14 cellular contexts compared by ENCODE assay signal in genomic region chr9:134422301-134422700, GRCh38.
DNase-seq lines count a peak whose midpoint lies in the region; ATAC-seq and TF ChIP-seq lines count a peak whose summit lies in the region.
"Had no signal": no experiment of that assay in that cellular context is flagged by ENCODE, and none has a peak within 500 bp of the region (broad histone marks: within the 10 kb centered on the region; RNA-seq: fewer than 3 reads in every experiment).

No MANE protein-coding gene starts in this region.

- H3K4me1 ChIP-seq in heart right ventricle (peaks cover 0 to 46% (median 29%) of the 10 kb centered on the region in 9 donors), uterus (peaks cover 0 to 13% of the 10 kb centered on the region in 2 donors), tibial artery (peaks cover 0 to 13% (median 4%) of the 10 kb centered on the region in 4 donors)
- H3K4me1 ChIP-seq: Caco-2 had no signal

- no peak overlapping the region for H3K4me3 ChIP-seq in heart right ventricle
- no peak overlapping the region for H3K4me3 ChIP-seq in uterus
- no peak overlapping the region for H3K4me3 ChIP-seq in tibial artery
- H3K4me3 ChIP-seq: K562 had no signal

- H3K36me3 ChIP-seq in heart right ventricle = peaks cover 0 to 85% (median 10%) of the 10 kb centered on the region in 9 donors
- H3K36me3 ChIP-seq in uterus = no peaks in the 10 kb centered on the region
- peaks cover 17 to 88% (median 85%) of the 10 kb centered on the region in 3 donors for H3K36me3 ChIP-seq in tibial artery

- intact Hi-C loops in Right ventricle myocardium inferior (cut with DNase I) (no loop called here), cardiac septum (cut with DNase I) (no loop called here), heart right ventricle (cut with DNase I) (no loop called here), uterus (cut with DNase I; ENCODE audit: low total_unique reads) (loop anchor here (10.0 kb wide), 1 partner anchor 88 kb away; no protein-coding TSS in a partner anchor), tibial artery (cut with DNase I; ENCODE audit: low total_unique reads) (no loop called here)

- TF ChIP-seq POLR2A in uterus (IDR thresholded peaks at IDR 0.05) = no peak

- no peak for DNase-seq in Right ventricle myocardium inferior (ENCODE audit: missing footprints)
- no peak for DNase-seq in cardiac septum (ENCODE audit: low spot score)
- peak; percentile 40 to 61 for DNase-seq in heart right ventricle
- peak; percentile 80 for DNase-seq in mucosa of gallbladder (ENCODE audit: low spot score)
- peak; percentile 78 to 79 for DNase-seq in uterus
- DNase-seq in activated naive CD4-positive, alpha-beta T cell (lab: John Stamatoyannopoulos, UW) = no peak
- no peak for DNase-seq in tibial artery
- DNase-seq: activated CD4-positive, alpha-beta T cell treated with anti-CD3 and anti-CD28 coated beads, Interleukin-2, amount 50 U/mL, for 4 hours; naive B cell; NCI-H1436; NCI-H510A treated with DMSO at 0.1 percent for 48 hours had no signal

- no peak overlapping the region for H3K27ac ChIP-seq in heart right ventricle
- H3K27ac ChIP-seq in uterus = peak overlapping the region; percentile 54 to 77
- no peak overlapping the region for H3K27ac ChIP-seq in tibial artery

- no peaks in the 10 kb centered on the region for H3K27me3 ChIP-seq in heart right ventricle
- no peaks in the 10 kb centered on the region for H3K27me3 ChIP-seq in uterus
- H3K27me3 ChIP-seq in tibial artery = no peaks in the 10 kb centered on the region

- no peak for TF ChIP-seq CTCF in heart right ventricle (IDR thresholded peaks at IDR 0.05)
- TF ChIP-seq CTCF in uterus (IDR thresholded peaks at IDR 0.05) = no peak
- TF ChIP-seq CTCF in tibial artery (IDR thresholded peaks at IDR 0.05) = no peak

- WGBS in heart right ventricle, 2 donors = 21 to 28% methylated on average over 15 to 21 of the region's 21 CpGs

- peak; percentile 37 for ATAC-seq in Right ventricle myocardium inferior
- peak; percentile 25 to 64 (median 52) for ATAC-seq in heart right ventricle
- ATAC-seq in HG02571 (IDR thresholded peaks at IDR 0.05; ENCODE audit: unreplicated experiment) = no peak
- ATAC-seq: K562 had no signal

- H3K9me3 ChIP-seq in heart right ventricle = no peaks in the 10 kb centered on the region
- H3K9me3 ChIP-seq in uterus = no peaks in the 10 kb centered on the region
- no peaks in the 10 kb centered on the region for H3K9me3 ChIP-seq in tibial artery
- H3K9me3 ChIP-seq: Caco-2 had no signal

Comparison
In these comparisons a context has a peak if more than half of its experiments do, and no peak if none do; other contexts are left out.
1. DNase-seq: peak in heart right ventricle (2 of 2), mucosa of gallbladder (single experiment) and uterus (2 of 2); none in Right ventricle myocardium inferior (single experiment), cardiac septum (single experiment), activated naive CD4-positive, alpha-beta T cell (0 of 4) and tibial artery (0 of 2).
2. H3K27ac ChIP-seq: peak in uterus (2 of 2); none in heart right ventricle (0 of 10) and tibial artery (0 of 2).